19 cellular contexts compared by ENCODE assay signal in the genomic region with DNA sequence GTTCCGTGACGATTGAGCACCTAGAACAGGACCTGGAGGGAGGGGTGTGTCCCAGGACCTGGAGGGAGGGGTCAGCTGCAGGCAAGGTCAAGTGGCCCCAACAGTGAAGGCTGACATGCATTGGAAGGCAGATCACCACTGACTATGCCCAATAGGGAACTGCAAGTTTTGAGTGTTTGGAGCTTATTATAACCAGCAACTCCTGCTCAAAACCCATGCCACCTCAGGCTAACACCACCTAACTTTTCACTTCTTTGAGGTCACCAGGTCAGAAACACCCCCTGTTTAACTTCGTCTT.
A peak's percentile ranks its signal among the peaks of the same experiment; 100 is the strongest.
DNase-seq lines count a peak whose midpoint lies in the region; ATAC-seq and TF ChIP-seq lines count a peak whose summit lies in the region.
"Had no signal": no experiment of that assay in that cellular context is flagged by ENCODE, and none has a peak within 500 bp of the region (broad histone marks: within the 10 kb centered on the region; RNA-seq: fewer than 3 reads in every experiment).

No MANE protein-coding gene starts in this region.

- dilution Hi-C loops in IMR-90 (cut with HindIII; ENCODE audit: low sequenced_read_pairs, unreplicated experiment): no loop called here

- H2AK5ac ChIP-seq in IMR-90 (ENCODE audit: low read depth, low read length) (peak overlapping the region; percentile 91), neuronal stem cell (ENCODE audit: low read depth, low read length) (no peak overlapping the region)

- H4K5ac ChIP-seq in IMR-90 (ENCODE audit: low read depth, low read length): peak overlapping the region; percentile 87

- H3F3A ChIP-seq in smooth muscle cell (ENCODE audit: low read depth): peaks cover 29% of the 10 kb centered on the region

- H4K91ac ChIP-seq in IMR-90 (ENCODE audit: insufficient read depth, low read depth, low read length) (peak overlapping the region; percentile 94), neuronal stem cell (ENCODE audit: low read depth, low read length, poor library complexity) (no peak overlapping the region)

- H3K4me1 ChIP-seq in IMR-90 (ENCODE audit: control insufficient read depth, insufficient read depth, low read length) (peaks cover 38% of the 10 kb centered on the region), neuronal stem cell (ENCODE audit: control insufficient read depth in 2 of 2, insufficient read depth in 1 of 2, low read depth in 1 of 2, low read length in 2 of 2) (peaks cover 10 to 15% of the 10 kb centered on the region in 2 donors), smooth muscle cell (ENCODE audit: low read depth) (peaks cover 24% of the 10 kb centered on the region)
- H3K4me1 ChIP-seq: HAP-1 had no signal

- 87% methylated on average over 3 of the region's 3 CpGs; no CpG with 5 or more reads in 1 of the 2 experiments for WGBS in IMR-90 (ENCODE audit: extremely low coverage in 2 of 2, insufficient read length in 1 of 2), 2 experiments
- WGBS in neuronal stem cell (ENCODE audit: extremely low coverage in 2 of 2, insufficient read length in 2 of 2, insufficient replicate concordance in 1 of 2), 2 donors: no CpG with 5 or more reads among the region's 3 CpGs
- 71% methylated on average over 3 of the region's 3 CpGs for whole genome bisulfite sequencing in smooth muscle cell (ENCODE audit: low lambda C conversion rate)

- CTCF ChIA-PET in IMR-90 (lab: Yijun Ruan, JAX): interaction anchor here (0.9 to 1.0 kb wide), 2 partner anchors 28 to 41 kb away, joined by 3 to 4 read pairs; no protein-coding TSS in a partner anchor

- H3K9me3 Mint-ChIP-seq in CD14-positive monocyte: no peaks in the 10 kb centered on the region
- H3K9me3 Mint-ChIP-seq: CD4-positive, alpha-beta memory T cell had no signal

- peak overlapping the region; percentile 59 for H3K18ac ChIP-seq in IMR-90 (ENCODE audit: low read depth, low read length)
- H3K18ac ChIP-seq in neuronal stem cell (ENCODE audit: low read length): peak overlapping the region; percentile 15

- intact Hi-C loops in IMR-90 (cut with micrococcal nuclease): no loop called here
- intact Hi-C loops in CD14-positive monocyte (cut with micrococcal nuclease): no loop called here

- H3K27ac Mint-ChIP-seq in CD14-positive monocyte: no peak overlapping the region
- H3K27ac Mint-ChIP-seq: CD4-positive, alpha-beta memory T cell had no signal

- peaks cover 31 to 79% of the 10 kb centered on the region in 2 experiments for H3K79me1 ChIP-seq in IMR-90 (ENCODE audit: low read depth in 1 of 2, low read length in 2 of 2)
- H3K79me1 ChIP-seq in neuronal stem cell (ENCODE audit: low read depth, low read length): no peaks in the 10 kb centered on the region

- H3K4me2 ChIP-seq in IMR-90 (ENCODE audit: low read depth, low read length): no peak overlapping the region
- no peak overlapping the region for H3K4me2 ChIP-seq in neuronal stem cell (ENCODE audit: insufficient read depth, low read length, poor library complexity, severe bottlenecking)
- H3K4me2 ChIP-seq in smooth muscle cell: peak overlapping the region; percentile 24
- H3K4me2 ChIP-seq: KMS-11 had no signal

- H2BK12ac ChIP-seq in neuronal stem cell (ENCODE audit: low read length): no peak overlapping the region

- no peak for TF ChIP-seq RAD21 in IMR-90 (IDR thresholded peaks at IDR 0.05; ENCODE audit: low read length)

- H2BK20ac ChIP-seq in IMR-90 (ENCODE audit: low read depth, low read length): peak overlapping the region; percentile 93

- ATAC-seq in IMR-90 (ENCODE audit: low read depth): no peak
- ATAC-seq: Right ventricle myocardium inferior had no signal

- peak overlapping the region; percentile 8 for H2AK9ac ChIP-seq in IMR-90 (replicated peaks; ENCODE audit: low read depth, low read length, poor library complexity)

- H3K27me3 ChIP-seq in IMR-90 (ENCODE audit: control insufficient read depth, insufficient read depth, low read length) (no peaks in the 10 kb centered on the region), neuronal stem cell (ENCODE audit: control insufficient read depth in 3 of 3, insufficient read depth in 3 of 3, low read depth in 1 of 3, low read length in 3 of 3) (no peaks in the 10 kb centered on the region), smooth muscle cell (ENCODE audit: low read depth) (no peaks in the 10 kb centered on the region)

- H2BK15ac ChIP-seq in IMR-90 (ENCODE audit: low read depth, low read length): peak overlapping the region; percentile 74; the same call in 2 of the 3 replicates
- H2BK15ac ChIP-seq in neuronal stem cell (ENCODE audit: low read length): no peak overlapping the region

- H3K36me3 ChIP-seq in IMR-90 (ENCODE audit: control insufficient read depth, insufficient read depth, low read length): peaks cover 57% of the 10 kb centered on the region
- H3K36me3 ChIP-seq in neuronal stem cell (replicated peaks in 1 of 2; ENCODE audit: control insufficient read depth in 2 of 2, insufficient read depth in 2 of 2, low read length in 2 of 2): peaks cover 6 to 9% of the 10 kb centered on the region in 2 donors
- H3K36me3 ChIP-seq in smooth muscle cell (ENCODE audit: low read depth): no peaks in the 10 kb centered on the region
- H3K36me3 ChIP-seq: HAP-1 had no signal

- H2AFZ ChIP-seq in IMR-90 (replicated peaks; ENCODE audit: low read length, poor library complexity): no peak overlapping the region
- no peak overlapping the region for H2AFZ ChIP-seq in neuronal stem cell (ENCODE audit: low read length)
- no peak overlapping the region for H2AFZ ChIP-seq in smooth muscle cell (ENCODE audit: low read depth)

- peak overlapping the region; percentile 90 for H3K14ac ChIP-seq in IMR-90 (replicated peaks; ENCODE audit: low read depth, low read length)
- H3K14ac ChIP-seq in neuronal stem cell (ENCODE audit: low read length): no peak overlapping the region

- peak overlapping the region; percentile 76 to 88 for H4K8ac ChIP-seq in IMR-90 (ENCODE audit: low read depth in 2 of 2, low read length in 2 of 2)
- no peak overlapping the region for H4K8ac ChIP-seq in neuronal stem cell (ENCODE audit: low read depth, low read length)

- no peaks in the 10 kb centered on the region for H4K20me1 ChIP-seq in IMR-90 (ENCODE audit: insufficient read depth, low read length)
- H4K20me1 ChIP-seq in smooth muscle cell (ENCODE audit: low read depth): no peaks in the 10 kb centered on the region

- H3K27ac ChIP-seq in IMR-90 (ENCODE audit: insufficient read depth, low read length) (peak overlapping the region; percentile 81), neuronal stem cell (replicated peaks; ENCODE audit: low read length) (no peak overlapping the region), smooth muscle cell (ENCODE audit: low read depth) (peak overlapping the region; percentile 77)
- H3K27ac ChIP-seq: KMS-11 had no signal

- H3K4me3 ChIP-seq in IMR-90 (ENCODE audit: insufficient read depth, low read depth, low read length): no peak overlapping the region
- H3K4me3 ChIP-seq in neuronal stem cell (ENCODE audit: low read length in 2 of 2): no peak overlapping the region
- no peak overlapping the region for H3K4me3 ChIP-seq in smooth muscle cell
- H3K4me3 ChIP-seq: HAP-1 had no signal

- no peaks in the 10 kb centered on the region for H3K36me3 Mint-ChIP-seq in CD14-positive monocyte
- H3K36me3 Mint-ChIP-seq: CD4-positive, alpha-beta memory T cell had no signal

- H2BK5ac ChIP-seq in IMR-90 (ENCODE audit: low read depth, low read length, poor library complexity, severe bottlenecking): peak overlapping the region; percentile 97
- no peak overlapping the region for H2BK5ac ChIP-seq in neuronal stem cell (ENCODE audit: low read length)

- peaks cover 49% of the 10 kb centered on the region for H3K9me1 ChIP-seq in IMR-90 (ENCODE audit: insufficient read depth, low read length)

- H2BK120ac ChIP-seq in IMR-90 (ENCODE audit: low read depth, low read length) (peak overlapping the region; percentile 91), neuronal stem cell (ENCODE audit: low read depth, low read length) (no peak overlapping the region)

- H3K9me3 ChIP-seq in IMR-90 (ENCODE audit: control insufficient read depth, insufficient read depth, low read length): no peaks in the 10 kb centered on the region
- H3K9me3 ChIP-seq in neuronal stem cell (replicated peaks in 1 of 2; ENCODE audit: control insufficient read depth in 2 of 2, insufficient read depth in 1 of 2, low read depth in 1 of 2, low read length in 2 of 2): no peaks in the 10 kb centered on the region
- no peaks in the 10 kb centered on the region for H3K9me3 ChIP-seq in smooth muscle cell (replicated peaks; ENCODE audit: low read depth)
- H3K9me3 ChIP-seq: Caco-2, HAP-1 had no signal

- in situ Hi-C loops in IMR-90 (cut with MboI; ENCODE audit: low sequenced_read_pairs): no loop called here

- H3K56ac ChIP-seq in IMR-90 (ENCODE audit: extremely low read depth, insufficient read depth, low read length): peak overlapping the region; percentile 22; the same call in 1 of the 2 replicates

- TF ChIP-seq POLR2A in IMR-90 (IDR thresholded peaks at IDR 0.05; ENCODE audit: low read depth, low read length): no peak

- H3K79me2 ChIP-seq in smooth muscle cell (ENCODE audit: low read depth): no peaks in the 10 kb centered on the region

- H3K4ac ChIP-seq in IMR-90 (ENCODE audit: low read depth, low read length): peak overlapping the region; percentile 95
- peak overlapping the region; percentile 61 for H3K4ac ChIP-seq in neuronal stem cell (ENCODE audit: low read length)

- no peaks in the 10 kb centered on the region for H3K4me1 Mint-ChIP-seq in CD14-positive monocyte
- H3K4me1 Mint-ChIP-seq: CD4-positive, alpha-beta memory T cell had no signal

- DNase-seq in IMR-90 (no peak), islet precursor cell (peak; percentile 51), neuronal stem cell (ENCODE audit: low spot score) (no peak), smooth muscle cell (lab: John Stamatoyannopoulos, UW; ENCODE audit: unreplicated experiment) (no peak), CD14-positive monocyte (ENCODE audit: low spot score) (no peak), GM19238 (ENCODE audit: insufficient read length, low spot score) (no peak)
- DNase-seq in activated CD4-positive, alpha-beta T cell treated with anti-CD3 and anti-CD28 coated beads for 48 hours: no peak
- DNase-seq: Caco-2; CD4-positive, alpha-beta memory T cell; DMS 273 treated with DMSO at 0.1 percent for 48 hours; DMS79 treated with DMSO at 0.1 percent for 48 hours; NCI-H1092 treated with DMSO at 0.1 percent for 48 hours; NCI-H146; NCI-H2029; NCI-H345; NCI-H526 treated with DMSO at 0.1 percent for 48 hours had no signal

- TF ChIP-seq CTCF in IMR-90 (conservative IDR thresholded peaks at IDR 0.05; ENCODE audit: low read depth, low read length) (no peak), smooth muscle cell (IDR thresholded peaks at IDR 0.05; ENCODE audit: borderline replicate concordance, insufficient read depth, poor library complexity, severe bottlenecking) (no peak), CD14-positive monocyte (IDR thresholded peaks at IDR 0.05) (no peak)

- no peak overlapping the region for H3K4me3 Mint-ChIP-seq in CD14-positive monocyte
- H3K4me3 Mint-ChIP-seq: CD4-positive, alpha-beta memory T cell had no signal

- no TSS peak for BruUV-seq in IMR-90 (replicated peaks; lab: Mats Ljungman, UMichigan)

- H3K23ac ChIP-seq in IMR-90 (ENCODE audit: low read depth, low read length) (peak overlapping the region; percentile 83), neuronal stem cell (ENCODE audit: low read depth, low read length, poor library complexity) (no peak overlapping the region)

- POLR2A ChIA-PET in IMR-90 (lab: Charles Lee; ENCODE audit: unreplicated experiment): no interaction called here

- H3K9ac ChIP-seq in IMR-90 (ENCODE audit: low read depth, low read length) (peak overlapping the region; percentile 37; the same call in 1 of the 2 replicates), neuronal stem cell (ENCODE audit: low read depth, low read length, poor library complexity) (no peak overlapping the region), smooth muscle cell (ENCODE audit: low read depth) (no peak overlapping the region)
- H3K9ac ChIP-seq: KMS-11 had no signal

- peaks cover 0 to 6% (median 1%) of the 10 kb centered on the region in 3 donors for H3K27me3 Mint-ChIP-seq in CD14-positive monocyte (ENCODE audit: low read depth in 3 of 3)
